In genomic region chr5:134559672-134560071, GRCh38 we compare ENCODE assay signal across 16 cellular contexts. TPM values are rescaled to one million over a fixed set of nuclear protein-coding genes. Genes with fewer than 3 reads are reported as not detected.
DNase-seq lines count a peak whose midpoint lies in the region; ATAC-seq, FAIRE-seq and TF ChIP-seq lines count a peak whose summit lies in the region.
"Had no signal": no experiment of that assay in that cellular context is flagged by ENCODE, and none has a peak within 500 bp of the region (broad histone marks: within the 10 kb centered on the region; RNA-seq: fewer than 3 reads in every experiment).

No MANE protein-coding gene starts in this region.

- FAIRE-seq in GM12891 (lab: Jason Lieb, UNC): no peak
- FAIRE-seq: GM19239, K562 had no signal

- no CpG with 5 or more reads among the region's 7 CpGs for WGBS in neuronal stem cell (ENCODE audit: extremely low coverage in 2 of 2, insufficient read length in 2 of 2, insufficient replicate concordance in 1 of 2), 2 donors

- H3K79me1 ChIP-seq in neuronal stem cell (ENCODE audit: low read depth, low read length): no peaks in the 10 kb centered on the region

- TF ChIP-seq CTCF in CD4-positive, alpha-beta T cell (IDR thresholded peaks at IDR 0.05): no peak

- H2BK5ac ChIP-seq in neuronal stem cell (ENCODE audit: low read length): peak overlapping the region; percentile 39

- no peak overlapping the region for H2AFZ ChIP-seq in neuronal stem cell (ENCODE audit: low read length)

- H3K27ac ChIP-seq in CD4-positive, alpha-beta T cell (ENCODE audit: low read depth, low read length): no peak overlapping the region
- H3K27ac ChIP-seq in neuronal stem cell (replicated peaks; ENCODE audit: low read length): no peak overlapping the region
- H3K27ac ChIP-seq: 22Rv1 had no signal

- CTCF ChIA-PET in activated CD4-positive, alpha-beta T cell treated with anti-CD3 and anti-CD28 coated beads for 36 hours (lab: Charles Lee): interaction anchor here (1.0 to 1.4 kb wide), 3 partner anchors 19 to 128 kb away, joined by 3 to 4 read pairs (median 4); no protein-coding TSS in a partner anchor
- CTCF ChIA-PET in activated CD4-positive, alpha-beta T cell treated with anti-CD3 and anti-CD28 coated beads, Interleukin-2, amount 10 ng/mL, durations not matched to agents 7 days and 5 days (lab: Charles Lee): interaction anchor here (0.6 to 2.2 kb wide), 4 partner anchors 13 to 346 kb away, joined by 3 to 6 read pairs (median 4); no protein-coding TSS in a partner anchor
- CTCF ChIA-PET in CD4-positive, alpha-beta T cell (lab: Charles Lee): interaction anchor here (1.4 to 1.5 kb wide), 2 partner anchors 28 to 32 kb away, joined by 3 to 4 read pairs; no protein-coding TSS in a partner anchor

- H4K91ac ChIP-seq in neuronal stem cell (ENCODE audit: low read depth, low read length, poor library complexity): no peak overlapping the region

- peak overlapping the region; percentile 70 for H2AK5ac ChIP-seq in neuronal stem cell (ENCODE audit: low read depth, low read length)

- H3K18ac ChIP-seq in neuronal stem cell (ENCODE audit: low read length): peak overlapping the region; percentile 28

- H3K4me1 ChIP-seq in neuronal stem cell (ENCODE audit: control insufficient read depth in 2 of 2, insufficient read depth in 1 of 2, low read depth in 1 of 2, low read length in 2 of 2): peaks cover 3 to 15% of the 10 kb centered on the region in 2 donors

- no peaks in the 10 kb centered on the region for H3K9me3 ChIP-seq in CD4-positive, alpha-beta T cell (ENCODE audit: control insufficient read depth, low read length)
- no peaks in the 10 kb centered on the region for H3K9me3 ChIP-seq in neuronal stem cell (replicated peaks in 1 of 2; ENCODE audit: control insufficient read depth in 2 of 2, insufficient read depth in 1 of 2, low read depth in 1 of 2, low read length in 2 of 2)

- H3K14ac ChIP-seq in neuronal stem cell (ENCODE audit: low read length): peak overlapping the region; percentile 21

- DNase-seq in activated CD4-positive, alpha-beta T cell treated with anti-CD3 and anti-CD28 coated beads for 36 hours: no peak
- DNase-seq in activated CD4-positive, alpha-beta T cell treated with anti-CD3 and anti-CD28 coated beads, Interleukin-2, amount 10 ng/mL, durations not matched to agents 7 days and 5 days: no peak
- no peak for DNase-seq in CD4-positive, alpha-beta T cell
- no peak for DNase-seq in neuronal stem cell (ENCODE audit: low spot score)
- DNase-seq in GM12891 (ENCODE audit: insufficient read length, low spot score): no peak
- no peak for DNase-seq in D341Med (ENCODE audit: low spot score)
- no peak for DNase-seq in NCI-H1048 (lab: John Stamatoyannopoulos, UW)
- DNase-seq: H9, NCI-H1417, NCI-H187 treated with DMSO at 0.1 percent for 48 hours, NCI-H526 treated with DMSO at 0.1 percent for 48 hours, SHP77 treated with DMSO at 0.1 percent for 48 hours had no signal

- no peak overlapping the region for H2BK15ac ChIP-seq in neuronal stem cell (ENCODE audit: low read length)

- no peaks in the 10 kb centered on the region for H3K27me3 Mint-ChIP-seq in activated CD4-positive, alpha-beta T cell treated with anti-CD3 and anti-CD28 coated beads for 36 hours
- no peaks in the 10 kb centered on the region for H3K27me3 Mint-ChIP-seq in activated CD4-positive, alpha-beta T cell treated with anti-CD3 and anti-CD28 coated beads, Interleukin-2, amount 10 ng/mL, durations not matched to agents 7 days and 5 days
- H3K27me3 Mint-ChIP-seq in CD4-positive, alpha-beta T cell: no peaks in the 10 kb centered on the region
- H3K27me3 Mint-ChIP-seq in activated naive CD8-positive, alpha-beta T cell: no peaks in the 10 kb centered on the region

- ATAC-seq in activated CD4-positive, alpha-beta T cell treated with anti-CD3 and anti-CD28 coated beads for 36 hours: no peak
- ATAC-seq in CD4-positive, alpha-beta T cell (ENCODE audit: poor library complexity): no peak
- ATAC-seq: K562 had no signal

- H3K36me3 ChIP-seq in neuronal stem cell (replicated peaks in 1 of 2; ENCODE audit: control insufficient read depth in 2 of 2, insufficient read depth in 2 of 2, low read length in 2 of 2): no peaks in the 10 kb centered on the region

- H3K27me3 ChIP-seq in CD4-positive, alpha-beta T cell (ENCODE audit: control insufficient read depth, insufficient read depth, low read length): no peaks in the 10 kb centered on the region
- H3K27me3 ChIP-seq in neuronal stem cell (ENCODE audit: control insufficient read depth in 3 of 3, insufficient read depth in 3 of 3, low read depth in 1 of 3, low read length in 3 of 3): no peaks in the 10 kb centered on the region

- H4K8ac ChIP-seq in neuronal stem cell (ENCODE audit: low read depth, low read length): no peak overlapping the region

- H3K9me3 Mint-ChIP-seq in activated CD4-positive, alpha-beta T cell treated with anti-CD3 and anti-CD28 coated beads for 36 hours (ENCODE audit: low read depth): no peaks in the 10 kb centered on the region
- H3K9me3 Mint-ChIP-seq in activated CD4-positive, alpha-beta T cell treated with anti-CD3 and anti-CD28 coated beads, Interleukin-2, amount 10 ng/mL, durations not matched to agents 7 days and 5 days: no peaks in the 10 kb centered on the region
- H3K9me3 Mint-ChIP-seq in CD4-positive, alpha-beta T cell: no peaks in the 10 kb centered on the region
- H3K9me3 Mint-ChIP-seq in activated naive CD8-positive, alpha-beta T cell (ENCODE audit: low read depth): no peaks in the 10 kb centered on the region
- H3K9me3 Mint-ChIP-seq: H9 had no signal

- TF ChIP-seq POLR2A in GM12891 (IDR thresholded peaks at IDR 0.05; ENCODE audit: low read depth, low read length): no peak

- no peak overlapping the region for H3K4ac ChIP-seq in neuronal stem cell (ENCODE audit: low read length)

- POLR2A ChIA-PET in activated CD4-positive, alpha-beta T cell treated with anti-CD3 and anti-CD28 coated beads for 36 hours (lab: Charles Lee): no interaction called here
- POLR2A ChIA-PET in activated CD4-positive, alpha-beta T cell treated with anti-CD3 and anti-CD28 coated beads, Interleukin-2, amount 10 ng/mL, durations not matched to agents 7 days and 5 days (lab: Charles Lee): interaction anchor here (0.7 kb wide), 1 partner anchor 9 kb away, joined by 3 read pairs; no protein-coding TSS in a partner anchor
- POLR2A ChIA-PET in CD4-positive, alpha-beta T cell (lab: Charles Lee): interaction anchor here (1.1 kb wide), 1 partner anchor 43 kb away, joined by 3 read pairs; no protein-coding TSS in a partner anchor

- H3K4me3 ChIP-seq in neuronal stem cell (ENCODE audit: low read length in 2 of 2): no peak overlapping the region
- H3K4me3 ChIP-seq: K562 had no signal

- H3K4me3 Mint-ChIP-seq in activated CD4-positive, alpha-beta T cell treated with anti-CD3 and anti-CD28 coated beads for 36 hours: no peak overlapping the region
- no peak overlapping the region for H3K4me3 Mint-ChIP-seq in activated CD4-positive, alpha-beta T cell treated with anti-CD3 and anti-CD28 coated beads, Interleukin-2, amount 10 ng/mL, durations not matched to agents 7 days and 5 days
- H3K4me3 Mint-ChIP-seq in CD4-positive, alpha-beta T cell: no peak overlapping the region
- no peak overlapping the region for H3K4me3 Mint-ChIP-seq in activated naive CD8-positive, alpha-beta T cell
- H3K4me3 Mint-ChIP-seq: H9 had no signal

- intact Hi-C loops in activated CD4-positive, alpha-beta T cell treated with anti-CD3 and anti-CD28 coated beads for 36 hours (cut with DNase I, micrococcal nuclease): no loop called here
- intact Hi-C loops in CD4-positive, alpha-beta T cell (cut with DNase I, micrococcal nuclease): no loop called here

- H3K27ac Mint-ChIP-seq in activated CD4-positive, alpha-beta T cell treated with anti-CD3 and anti-CD28 coated beads for 36 hours: peak overlapping the region; percentile 49
- H3K27ac Mint-ChIP-seq in activated CD4-positive, alpha-beta T cell treated with anti-CD3 and anti-CD28 coated beads, Interleukin-2, amount 10 ng/mL, durations not matched to agents 7 days and 5 days: no peak overlapping the region
- H3K27ac Mint-ChIP-seq in CD4-positive, alpha-beta T cell: peak overlapping the region; percentile 52
- H3K27ac Mint-ChIP-seq in activated naive CD8-positive, alpha-beta T cell: peak overlapping the region; percentile 68

- peaks cover 22% of the 10 kb centered on the region for H3K4me1 Mint-ChIP-seq in activated CD4-positive, alpha-beta T cell treated with anti-CD3 and anti-CD28 coated beads for 36 hours
- H3K4me1 Mint-ChIP-seq in activated CD4-positive, alpha-beta T cell treated with anti-CD3 and anti-CD28 coated beads, Interleukin-2, amount 10 ng/mL, durations not matched to agents 7 days and 5 days: peaks cover 21% of the 10 kb centered on the region
- H3K4me1 Mint-ChIP-seq in CD4-positive, alpha-beta T cell (ENCODE audit: low read depth): peaks cover 28% of the 10 kb centered on the region
- peaks cover 29% of the 10 kb centered on the region for H3K4me1 Mint-ChIP-seq in activated naive CD8-positive, alpha-beta T cell (ENCODE audit: low read depth)

- H2BK120ac ChIP-seq in neuronal stem cell (ENCODE audit: low read depth, low read length): no peak overlapping the region

- no peak overlapping the region for H3K4me2 ChIP-seq in neuronal stem cell (ENCODE audit: insufficient read depth, low read length, poor library complexity, severe bottlenecking)

- H2BK12ac ChIP-seq in neuronal stem cell (ENCODE audit: low read length): no peak overlapping the region

- H3K9ac ChIP-seq in neuronal stem cell (ENCODE audit: low read depth, low read length, poor library complexity): no peak overlapping the region

- no peak overlapping the region for H3K23ac ChIP-seq in neuronal stem cell (ENCODE audit: low read depth, low read length, poor library complexity)

- peaks cover 55% of the 10 kb centered on the region for H3K36me3 Mint-ChIP-seq in activated CD4-positive, alpha-beta T cell treated with anti-CD3 and anti-CD28 coated beads for 36 hours (ENCODE audit: low read depth)
- H3K36me3 Mint-ChIP-seq in activated CD4-positive, alpha-beta T cell treated with anti-CD3 and anti-CD28 coated beads, Interleukin-2, amount 10 ng/mL, durations not matched to agents 7 days and 5 days (ENCODE audit: low read depth): peaks cover 51% of the 10 kb centered on the region
- peaks cover 87% of the 10 kb centered on the region for H3K36me3 Mint-ChIP-seq in CD4-positive, alpha-beta T cell (ENCODE audit: low read depth)
- H3K36me3 Mint-ChIP-seq in activated naive CD8-positive, alpha-beta T cell: peaks cover 6% of the 10 kb centered on the region

TF ChIP-seq in GM12891, 5 proteins besides CTCF, POLR2A, EP300 and RAD21 (continues in another document):
- TF ChIP-seq SPI1 (IDR thresholded peaks at IDR 0.05; ENCODE audit: low read depth, low read length) (no peak), PAX5 (IDR thresholded peaks at IDR 0.05; ENCODE audit: insufficient read depth, low read length, severe bottlenecking) (no peak), TAF1 (IDR thresholded peaks at IDR 0.05; ENCODE audit: low read depth, low read length) (no peak), POU2F2 (IDR thresholded peaks at IDR 0.05; ENCODE audit: low read depth, low read length) (no peak)

RNA-seq across cellular contexts. Expression of gene JADE2, which starts 34.2 kb away (rescaled TPM):
- 10 to 100 TPM; 58.1 to 68.0 TPM for total RNA-seq in activated CD4-positive, alpha-beta T cell treated with anti-CD3 and anti-CD28 coated beads for 36 hours
- 10 to 100 TPM; 92.5 to 93.8 TPM for total RNA-seq in activated CD4-positive, alpha-beta T cell treated with anti-CD3 and anti-CD28 coated beads, Interleukin-2, amount 10 ng/mL, durations not matched to agents 7 days and 5 days
- 100 to 1,000 TPM; 120 to 124 TPM for total RNA-seq in CD4-positive, alpha-beta T cell
- 1.5 TPM for polyA plus RNA-seq in neuronal stem cell (2013, experiment 1 of 2)
- 1.3 TPM for polyA plus RNA-seq in neuronal stem cell (2013, experiment 2 of 2)
- polyA plus RNA-seq in GM12891 (2012; ENCODE audit: low read depth, missing spikeins): 19.6 TPM
